In the genomic region with DNA sequence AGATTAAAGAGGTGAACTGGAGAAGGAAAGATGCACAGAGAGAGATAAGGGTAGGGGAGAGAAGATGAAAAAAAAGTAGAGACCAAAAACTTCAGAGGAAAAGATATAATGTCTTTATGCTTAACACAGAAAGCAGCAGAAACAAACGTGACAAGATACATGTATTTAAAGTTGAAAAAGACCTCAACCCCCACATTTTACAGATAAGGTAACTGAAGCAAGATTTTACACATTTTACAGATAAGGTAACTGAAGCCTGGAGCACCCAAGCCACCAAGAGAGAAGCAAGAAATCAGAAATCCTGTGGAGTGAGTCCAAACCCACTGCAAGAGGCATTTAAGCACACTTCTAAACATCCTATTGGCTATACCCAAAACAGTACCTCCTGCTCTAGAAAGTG, we compare ENCODE assay signal across 16 cellular contexts.
"Had no signal": no experiment of that assay in that cellular context is flagged by ENCODE, and none has a peak within 500 bp of the region (broad histone marks: within the 10 kb centered on the region; RNA-seq: fewer than 3 reads in every experiment).

No MANE protein-coding gene starts in this region.

- H3K9me3 Mint-ChIP-seq: activated T-helper 1 cell treated with anti-CD3 and anti-CD28 coated beads, Interleukin-12 subunit alpha, Interleukin-12 subunit beta, Interleukin-2, Interleukin-4 antibody, amounts not matched to agents 30 ng/mL and 10 ng/mL and 1 ng/mL, durations not matched to agents 14 hours and 24 hours and 36 hours; dendritic cell treated with granulocyte-macrophage colony-stimulating factor and Interleukin-4, amounts not matched to agents 40 ng/mL and 50 ng/mL, for 4 days; effector memory CD8-positive, alpha-beta T cell had no signal

- H3K27me3 Mint-ChIP-seq: dendritic cell treated with granulocyte-macrophage colony-stimulating factor and Interleukin-4, amounts not matched to agents 40 ng/mL and 50 ng/mL, for 4 days; effector memory CD8-positive, alpha-beta T cell had no signal

- H3K27ac ChIP-seq: epithelial cell of prostate, parathyroid adenoma, stomach, thoracic aorta had no signal

- H3K4me2 ChIP-seq: SK-N-SH had no signal

- H3K4me1 ChIP-seq: parathyroid adenoma had no signal

- H3K4me3 ChIP-seq: stomach, thoracic aorta had no signal

- H3K9me3 ChIP-seq: SK-N-SH, stomach, thoracic aorta had no signal

- H3K36me3 ChIP-seq: thoracic aorta had no signal

- ATAC-seq: activated CD4-positive, CD25-positive, alpha-beta regulatory T cell treated with anti-CD3 and anti-CD28 coated beads, Interleukin-2, amount 50 U/mL, for 24 hours; effector memory CD8-positive, alpha-beta T cell; left ventricle myocardium superior had no signal

- DNase-seq: activated naive CD4-positive, alpha-beta T cell treated with anti-CD3 and anti-CD28 coated beads, Interleukin-2, amount 50 U/mL, for 16 hours; cerebellar nuclear complex; effector memory CD8-positive, alpha-beta T cell; left ventricle myocardium superior; mesenchymal stem cell; retina; SK-N-SH; stimulated activated CD4-positive, alpha-beta T cell treated with anti-CD3 and anti-CD28 coated beads, Interleukin-4, amount 100 ng/mL, for 1 hour; stimulated activated CD8-positive, alpha-beta memory T cell treated with anti-CD3 and anti-CD28 coated beads, Interleukin-4, amount 100 ng/mL, for 48 hours; stomach had no signal

- H2AFZ ChIP-seq: parathyroid adenoma had no signal

- H3K27me3 ChIP-seq: stomach had no signal

- H3K27ac Mint-ChIP-seq: activated T-helper 1 cell treated with anti-CD3 and anti-CD28 coated beads, Interleukin-12 subunit alpha, Interleukin-12 subunit beta, Interleukin-2, Interleukin-4 antibody, amounts not matched to agents 30 ng/mL and 10 ng/mL and 1 ng/mL, durations not matched to agents 14 hours and 24 hours and 36 hours; dendritic cell treated with granulocyte-macrophage colony-stimulating factor and Interleukin-4, amounts not matched to agents 40 ng/mL and 50 ng/mL, for 4 days had no signal

- H3K4me3 Mint-ChIP-seq: activated T-helper 1 cell treated with anti-CD3 and anti-CD28 coated beads, Interleukin-12 subunit alpha, Interleukin-12 subunit beta, Interleukin-2, Interleukin-4 antibody, amounts not matched to agents 30 ng/mL and 10 ng/mL and 1 ng/mL, durations not matched to agents 14 hours and 24 hours and 36 hours; dendritic cell treated with granulocyte-macrophage colony-stimulating factor and Interleukin-4, amounts not matched to agents 40 ng/mL and 50 ng/mL, for 4 days; effector memory CD8-positive, alpha-beta T cell had no signal

- H3K79me2 ChIP-seq: parathyroid adenoma had no signal

- H3K9ac ChIP-seq: parathyroid adenoma, SK-N-SH had no signal
